ENCODE assay signal across 8 cellular contexts in the genomic region with DNA sequence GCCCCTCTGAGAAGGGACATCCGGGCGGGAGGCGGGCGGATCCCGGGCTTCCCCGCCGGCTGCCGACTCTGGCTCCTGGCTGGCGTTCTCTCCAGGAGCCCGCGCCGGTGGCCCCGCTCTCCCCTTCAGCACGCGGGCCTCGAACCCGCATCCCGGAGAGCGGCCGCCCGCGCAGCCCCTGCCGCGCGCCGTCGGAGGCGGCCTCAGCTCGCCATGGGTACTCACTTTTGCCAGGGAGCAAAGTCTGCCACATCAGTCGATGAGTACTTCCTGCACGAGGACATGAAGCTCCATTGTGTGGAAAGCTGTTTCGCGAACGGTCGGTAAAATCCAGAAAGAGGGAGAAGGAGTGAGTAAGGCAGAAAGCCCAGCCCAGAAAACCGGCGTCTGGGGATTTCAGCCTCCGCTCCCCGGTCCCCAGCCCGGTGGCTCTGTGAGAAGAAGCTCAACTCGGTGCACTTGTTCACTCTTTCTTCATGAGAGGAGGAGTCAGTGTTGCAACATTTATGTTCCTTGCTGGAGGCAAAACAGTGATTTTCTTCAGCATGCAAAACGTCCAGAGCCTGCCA. TPM values are rescaled to one million over a fixed set of nuclear protein-coding genes. Genes with fewer than 3 reads are reported as not detected.
DNase-seq lines count a peak whose midpoint lies in the region; ATAC-seq and TF ChIP-seq lines count a peak whose summit lies in the region.

A gene (minus strand): TSS at position 445 of the 569 bp plus-strand sequence. CDS start 140,867 bp downstream, outside the sequence.

- ATAC-seq in HG03135 (IDR thresholded peaks at IDR 0.05; ENCODE audit: unreplicated experiment), result peak; percentile 13
- ATAC-seq in gastroesophageal sphincter, result peak; percentile 63
- no peak for ATAC-seq in HG03378 (IDR thresholded peaks at IDR 0.05; ENCODE audit: unreplicated experiment)

- H3K9me3 ChIP-seq in gastroesophageal sphincter, result no peaks in the 10 kb centered on the region
- H3K9me3 ChIP-seq in ovary, result no peaks in the 10 kb centered on the region

- TF ChIP-seq CTCF in WI38 (IDR thresholded peaks at IDR 0.05; ENCODE audit: low read depth, low read length), result no peak
- TF ChIP-seq CTCF in gastroesophageal sphincter (IDR thresholded peaks at IDR 0.05), result no peak
- no peak for TF ChIP-seq CTCF in ovary (IDR thresholded peaks at IDR 0.05)

- peak within 1 kb of the TSS; percentile 29 for H3K4me3 ChIP-seq in WI38 (ENCODE audit: low read depth, low read length)
- H3K4me3 ChIP-seq in gastroesophageal sphincter, result peak within 1 kb of the TSS; percentile 15 to 50
- H3K4me3 ChIP-seq in ovary, result peak within 1 kb of the TSS; percentile 71

- H3K36me3 ChIP-seq in gastroesophageal sphincter, result no peaks in the 10 kb centered on the region
- no peaks in the 10 kb centered on the region for H3K36me3 ChIP-seq in ovary

- TF ChIP-seq POLR2A in gastroesophageal sphincter (IDR thresholded peaks at IDR 0.05) (no peak), ovary (IDR thresholded peaks at IDR 0.05) (peak; percentile 51)

- peak; percentile 32 for DNase-seq in activated T-cell treated with anti-CD3 and anti-CD28 coated beads, Interleukin-2, amount 50 U/mL, for 24 hours
- DNase-seq in activated T-cell treated with anti-CD3 and anti-CD28 coated beads, Interleukin-2, amount 50 U/mL, for 1 hour, result no peak
- peak; percentile 39 to 69 (median 53) for DNase-seq in ovary
- no peak for DNase-seq in stimulated activated naive CD4-positive, alpha-beta T cell treated with Interleukin-2 at 50 U/mL for 16 hours (lab: John Stamatoyannopoulos, UW)

- TF ChIP-seq EP300 in gastroesophageal sphincter (IDR thresholded peaks at IDR 0.05) (no peak), ovary (IDR thresholded peaks at IDR 0.05) (no peak)

- no peak within 1 kb of the TSS for H3K27ac Mint-ChIP-seq in activated T-cell treated with anti-CD3 and anti-CD28 coated beads, Interleukin-2, amount 50 U/mL, for 24 hours

- H3K4me1 Mint-ChIP-seq in activated T-cell treated with anti-CD3 and anti-CD28 coated beads, Interleukin-2, amount 50 U/mL, for 24 hours (ENCODE audit: low read depth), result peaks cover 13% of the 10 kb centered on the region

- WGBS in gastroesophageal sphincter (ENCODE audit: low coverage in 1 of 2), 2 donors, result 2 to 16% methylated on average over 6 to 7 of the region's 42 CpGs
- 0 to 2% (median 0%) methylated on average over 35 to 42 of the region's 42 CpGs for WGBS in ovary, 3 donors

- peak within 1 kb of the TSS; percentile 60 for H3K4me3 Mint-ChIP-seq in activated T-cell treated with anti-CD3 and anti-CD28 coated beads, Interleukin-2, amount 50 U/mL, for 24 hours

- no peaks in the 10 kb centered on the region for H3K9me3 Mint-ChIP-seq in activated T-cell treated with anti-CD3 and anti-CD28 coated beads, Interleukin-2, amount 50 U/mL, for 24 hours

- intact Hi-C loops in ovary (cut with DNase I), result no loop called here

- H3K4me1 ChIP-seq in gastroesophageal sphincter (peaks cover 0 to 15% (median 10%) of the 10 kb centered on the region in 3 donors), ovary (ENCODE audit: insufficient read depth) (peaks cover 12% of the 10 kb centered on the region)

- H3K27ac ChIP-seq in gastroesophageal sphincter (no peak within 1 kb of the TSS), ovary (peak within 1 kb of the TSS; percentile 40 to 68)

- no peaks in the 10 kb centered on the region for H3K36me3 Mint-ChIP-seq in activated T-cell treated with anti-CD3 and anti-CD28 coated beads, Interleukin-2, amount 50 U/mL, for 24 hours (ENCODE audit: low read depth)

- H3K27me3 ChIP-seq in gastroesophageal sphincter, result peaks cover 73% of the 10 kb centered on the region
- H3K27me3 ChIP-seq in ovary, result no peaks in the 10 kb centered on the region

- peaks cover 77% of the 10 kb centered on the region for H3K27me3 Mint-ChIP-seq in activated T-cell treated with anti-CD3 and anti-CD28 coated beads, Interleukin-2, amount 50 U/mL, for 24 hours

RNA-seq across cellular contexts. Expression of the gene that starts here (rescaled TPM):
- total RNA-seq in gastroesophageal sphincter, result 1 to 10 TPM in 2 of 4 donors, under 1 TPM in 2; 0.16 to 1.4 (median 0.85) TPM
- 10 to 100 TPM in 3 of 7 donors, 1 to 10 TPM in 4; 3.2 to 18.5 (median 8.1) TPM for total RNA-seq in ovary
- 10 to 100 TPM in 1 of 2 donors, 1 to 10 TPM in 1; 1.8 to 24.5 TPM for polyA plus RNA-seq in ovary

Comparison
In these comparisons a context has a peak if more than half of its experiments do, and no peak if none do; other contexts are left out.
1. DNase-seq: peak in activated T-cell treated with anti-CD3 and anti-CD28 coated beads, Interleukin-2, amount 50 U/mL, for 24 hours (single experiment) and ovary (5 of 5); none in activated T-cell treated with anti-CD3 and anti-CD28 coated beads, Interleukin-2, amount 50 U/mL, for 1 hour (single experiment) and stimulated activated naive CD4-positive, alpha-beta T cell treated with Interleukin-2 at 50 U/mL for 16 hours (single experiment).
2. H3K27ac ChIP-seq: peak in ovary (2 of 2); none in gastroesophageal sphincter (0 of 4).
3. Peak in every context shown above with its lines, with median percentiles within 50 percentile points of each other: H3K4me3 ChIP-seq.